26 cellular contexts compared by ENCODE assay signal in genomic region chr4:132445386-132445785, GRCh38.
"Had no signal": no experiment of that assay in that cellular context is flagged by ENCODE, and none has a peak within 500 bp of the region (broad histone marks: within the 10 kb centered on the region; RNA-seq: fewer than 3 reads in every experiment).

No MANE protein-coding gene starts in this region.

- DNase-seq: islet precursor cell; left ventricle myocardium inferior; midbrain; mucosa of descending colon; naive thymus-derived CD4-positive, alpha-beta T cell; ovary; posterior cingulate gyrus; retina; right cardiac atrium; stimulated activated CD4-positive, alpha-beta T cell treated with anti-CD3 and anti-CD28 coated beads, Interleukin-12 subunit alpha, Interleukin-12 subunit beta, amount 100 ng/mL, for 4 hours; stimulated activated CD4-positive, alpha-beta T cell treated with anti-CD3 and anti-CD28 coated beads, Interleukin-15, amount 100 ng/mL, for 24 hours; stimulated activated CD4-positive, alpha-beta T cell treated with anti-CD3 and anti-CD28 coated beads, Interleukin-2, amount 100 ng/mL, for 24 hours; stimulated activated CD4-positive, alpha-beta T cell treated with anti-CD3 and anti-CD28 coated beads, Interleukin-4, amount 100 ng/mL, for 24 hours; stimulated activated naive CD4-positive, alpha-beta T cell; tibial artery; trophoblast cell; upper lobe of right lung had no signal

- H3K36me3 ChIP-seq: left ventricle myocardium inferior, ovary, prostate gland, suprapubic skin, thoracic aorta, tibial artery, upper lobe of right lung had no signal

- H3K27me3 ChIP-seq: ovary, suprapubic skin, tibial artery, upper lobe of right lung had no signal

- H3K9me3 ChIP-seq: ovary, prostate gland, suprapubic skin, thoracic aorta, upper lobe of right lung had no signal

- ATAC-seq: mucosa of descending colon; naive thymus-derived CD4-positive, alpha-beta T cell; natural killer cell treated with Interleukin-12 subunit alpha and Interleukin-12 subunit beta and Interleukin-15 and Interleukin-18, amount 100 ng/mL, for 72 hours; right cardiac atrium; sciatic nerve; stimulated activated effector memory CD8-positive, alpha-beta T cell treated with anti-CD3 and anti-CD28 coated beads, Interleukin-12 subunit alpha, Interleukin-12 subunit beta, amount 100 ng/mL, for 72 hours; upper lobe of right lung had no signal

- H3K4me1 ChIP-seq: left ventricle myocardium inferior, prostate gland, suprapubic skin, tibial artery, upper lobe of right lung had no signal

- H3K4me3 ChIP-seq: left ventricle myocardium inferior, lung, mucosa of descending colon, ovary, prostate gland, skin epidermis, suprapubic skin, thoracic aorta, tibial artery, upper lobe of right lung had no signal

- H3K27ac ChIP-seq: left ventricle myocardium inferior, ovary, prostate gland, skin epidermis, suprapubic skin, thoracic aorta, tibial artery, upper lobe of right lung had no signal

- FAIRE-seq: urothelium cell line had no signal
